Comparison of ENCODE assay signal across 27 cellular contexts in genomic region chr11:2857918-2858317, GRCh38.
"Had no signal": no experiment of that assay in that cellular context is flagged by ENCODE, and none has a peak within 500 bp of the region (broad histone marks: within the 10 kb centered on the region; RNA-seq: fewer than 3 reads in every experiment).

No MANE protein-coding gene starts in this region.

- H3K36me3 ChIP-seq: brain microvascular endothelial cell, gastrocnemius medialis, heart left ventricle, WERI-Rb-1 had no signal

- H3K9me3 ChIP-seq: gastrocnemius medialis, heart left ventricle had no signal

- ATAC-seq: activated CD4-positive, CD25-positive, alpha-beta regulatory T cell treated with anti-CD3 and anti-CD28 coated beads, Interleukin-2, amount 50 U/mL, for 24 hours; activated CD8-positive, alpha-beta T cell treated with anti-CD3 and anti-CD28 coated beads for 36 hours; activated T-cell treated with anti-CD3 and anti-CD28 coated beads, Interleukin-2, amount 50 U/mL, for 4 hours; activated T-helper 17 cell treated with anti-CD3 and anti-CD28 coated beads, Interleukin-2, amount 50 U/mL, for 72 hours; esophagus mucosa; foreskin keratinocyte; heart left ventricle; T-helper 17 cell had no signal

- H3K27ac ChIP-seq: brain microvascular endothelial cell, coronary artery, foreskin keratinocyte, gastrocnemius medialis, heart left ventricle, WERI-Rb-1 had no signal

- DNase-seq: activated B cell treated with CpG ODN at 0.5 μM for 24 hours; activated CD4-positive, alpha-beta T cell treated with anti-CD3 and anti-CD28 coated beads for 48 hours; activated CD4-positive, alpha-beta T cell treated with anti-CD3 and anti-CD28 coated beads, Interleukin-2, amount 50 U/mL, for 1 hour; activated CD4-positive, alpha-beta T cell treated with anti-CD3 and anti-CD28 coated beads, Interleukin-2, amount 50 U/mL, for 48 hours; activated CD8-positive, alpha-beta memory T cell treated with anti-CD3 and anti-CD28 coated beads for 24 hours; activated CD8-positive, alpha-beta T cell treated with anti-CD3 and anti-CD28 coated beads for 36 hours; activated effector memory CD4-positive, alpha-beta T cell treated with Interleukin-2 at 50 U/mL for 16 hours; activated gamma-delta T cell treated with Interleukin-2 at 50 U/mL for 16 hours; activated naive CD4-positive, alpha-beta T cell treated with anti-CD3 and anti-CD28 coated beads, Interleukin-2, amount 50 U/mL, for 16 hours; activated naive CD4-positive, alpha-beta T cell treated with Interleukin-2 at 50 U/mL for 16 hours; activated T-cell treated with anti-CD3 and anti-CD28 coated beads, Interleukin-2, amount 50 U/mL, for 4 hours; amniotic stem cell; brain microvascular endothelial cell; dorsolateral prefrontal cortex; effector memory CD4-positive, alpha-beta T cell; endodermal cell; foreskin keratinocyte; gastrocnemius medialis; glutamatergic neuron; heart left ventricle; T-helper 17 cell; T1000; WERI-Rb-1 had no signal

- H3K4me3 ChIP-seq: coronary artery, dorsolateral prefrontal cortex, gastrocnemius medialis, heart left ventricle had no signal

- H3K4me1 ChIP-seq: foreskin keratinocyte had no signal
